ENCODE assay signal across 1 cellular context in genomic region chr18:74127483-74127750, GRCh38.
TF ChIP-seq lines count a peak whose summit lies in the region.

No MANE protein-coding gene starts in this region.

TF ChIP-seq in H1, 55 proteins besides CTCF, POLR2A, EP300 and RAD21:
- TF ChIP-seq EGR1 (IDR thresholded peaks at IDR 0.05; ENCODE audit: borderline replicate concordance, low read depth, low read length) (no peak), RXRA (IDR thresholded peaks at IDR 0.05; ENCODE audit: insufficient read depth, low read depth, low read length) (no peak), HDAC6 (IDR thresholded peaks at IDR 0.05; ENCODE audit: low read depth, low read length) (no peak), CREB1 (IDR thresholded peaks at IDR 0.05) (no peak), HDAC2 (IDR thresholded peaks at IDR 0.05; ENCODE audit: borderline replicate concordance in 1 of 2, low read depth in 2 of 2, low read length in 2 of 2) (no peak)
